In genomic region chr19:45825917-45826893, GRCh38 we compare ENCODE assay signal across 35 cellular contexts. TPM values are rescaled to one million over a fixed set of nuclear protein-coding genes. Genes with fewer than 3 reads are reported as not detected.
"Had no signal": no experiment of that assay in that cellular context is flagged by ENCODE, and none has a peak within 500 bp of the region (broad histone marks: within the 10 kb centered on the region; RNA-seq: fewer than 3 reads in every experiment).

No MANE protein-coding gene starts in this region.

- H3K4me3 Mint-ChIP-seq: activated naive CD4-positive, alpha-beta T cell treated with anti-CD3 and anti-CD28 coated beads, Interleukin-2, amount 10 ng/mL, durations not matched to agents 7 days and 5 days; activated T-helper 1 cell treated with anti-CD3 and anti-CD28 coated beads, Interleukin-12 subunit alpha, Interleukin-12 subunit beta, Interleukin-2, Interleukin-4 antibody, amounts not matched to agents 30 ng/mL and 10 ng/mL and 1 ng/mL, durations not matched to agents 14 hours and 24 hours and 36 hours; brain; immature natural killer cell; naive thymus-derived CD8-positive, alpha-beta T cell; stimulated activated memory B cell treated with anti-CD40 and anti-IgM and Interleukin-4, amounts not matched to agents 10 μg/mL and 1 μg/mL and 100 μg/mL, for 72 hours had no signal

- H3K9me3 Mint-ChIP-seq: activated naive CD4-positive, alpha-beta T cell treated with anti-CD3 and anti-CD28 coated beads, Interleukin-2, amount 10 ng/mL, durations not matched to agents 7 days and 5 days; activated naive CD8-positive, alpha-beta T cell treated with anti-CD3 and anti-CD28 coated beads, Interleukin-2, amount 10 ng/mL, durations not matched to agents 7 days and 5 days; activated T-helper 1 cell treated with anti-CD3 and anti-CD28 coated beads, Interleukin-12 subunit alpha, Interleukin-12 subunit beta, Interleukin-2, Interleukin-4 antibody, amounts not matched to agents 30 ng/mL and 10 ng/mL and 1 ng/mL, durations not matched to agents 14 hours and 24 hours and 36 hours; brain; immature natural killer cell; naive thymus-derived CD8-positive, alpha-beta T cell; stimulated activated memory B cell treated with anti-CD40 and anti-IgM and Interleukin-4, amounts not matched to agents 10 μg/mL and 1 μg/mL and 100 μg/mL, for 72 hours had no signal

- H3K27ac ChIP-seq: ascending aorta, coronary artery, heart left ventricle, ovary, psoas muscle, sigmoid colon, thyroid gland, upper lobe of left lung, vagina had no signal

- ATAC-seq: heart left ventricle; naive thymus-derived CD8-positive, alpha-beta T cell; psoas muscle; stimulated activated memory B cell treated with anti-CD40 and anti-IgM and Interleukin-4, amounts not matched to agents 10 μg/mL and 1 μg/mL and 100 μg/mL, for 72 hours had no signal

- H3K4me1 Mint-ChIP-seq: brain; immature natural killer cell; stimulated activated memory B cell treated with anti-CD40 and anti-IgM and Interleukin-4, amounts not matched to agents 10 μg/mL and 1 μg/mL and 100 μg/mL, for 72 hours had no signal

- H3K36me3 ChIP-seq: ovary had no signal

- H3K27me3 ChIP-seq: ascending aorta, cardiac muscle cell, dorsolateral prefrontal cortex, heart left ventricle, ovary, sigmoid colon, stomach, thyroid gland, upper lobe of left lung, vagina had no signal

- DNase-seq: activated CD4-positive, alpha-beta T cell treated with anti-CD3 and anti-CD28 coated beads for 4 hours; activated CD4-positive, alpha-beta T cell treated with anti-CD3 and anti-CD28 coated beads, Interleukin-2, amount 50 U/mL, for 4 hours; activated CD4-positive, CD25-positive, alpha-beta regulatory T cell; activated effector memory CD4-positive, alpha-beta T cell treated with anti-CD3 and anti-CD28 coated beads, Interleukin-2, amount 50 U/mL, for 16 hours; activated naive CD4-positive, alpha-beta T cell treated with anti-CD3 and anti-CD28 coated beads, Interleukin-2, amount 10 ng/mL, durations not matched to agents 7 days and 5 days; activated naive CD8-positive, alpha-beta T cell treated with anti-CD3 and anti-CD28 coated beads, Interleukin-2, amount 10 ng/mL, durations not matched to agents 7 days and 5 days; activated T-cell treated with anti-CD3 and anti-CD28 coated beads for 4 hours; cerebellar nuclear complex; dorsolateral prefrontal cortex; effector memory CD4-positive, alpha-beta T cell; erythroblast; hypothalamus; immature natural killer cell; naive thymus-derived CD8-positive, alpha-beta T cell; ovary; sigmoid colon; small intestine; stimulated activated CD4-positive, alpha-beta T cell treated with anti-CD3 and anti-CD28 coated beads, Interleukin-4, amount 100 ng/mL, for 24 hours; stomach; T-helper 2 cell; thyroid gland had no signal

- H3K4me3 ChIP-seq: ascending aorta, cardiac muscle cell, coronary artery, dorsolateral prefrontal cortex, heart left ventricle, ovary, psoas muscle, sigmoid colon, stomach, thyroid gland, upper lobe of left lung, vagina had no signal

- H3K4me1 ChIP-seq: ascending aorta, thyroid gland, upper lobe of left lung, vagina had no signal

- H3K27me3 Mint-ChIP-seq: activated naive CD4-positive, alpha-beta T cell treated with anti-CD3 and anti-CD28 coated beads, Interleukin-2, amount 10 ng/mL, durations not matched to agents 7 days and 5 days; activated naive CD8-positive, alpha-beta T cell treated with anti-CD3 and anti-CD28 coated beads, Interleukin-2, amount 10 ng/mL, durations not matched to agents 7 days and 5 days; brain; naive thymus-derived CD8-positive, alpha-beta T cell; stimulated activated memory B cell treated with anti-CD40 and anti-IgM and Interleukin-4, amounts not matched to agents 10 μg/mL and 1 μg/mL and 100 μg/mL, for 72 hours had no signal

- H3K27ac Mint-ChIP-seq: activated T-helper 1 cell treated with anti-CD3 and anti-CD28 coated beads, Interleukin-12 subunit alpha, Interleukin-12 subunit beta, Interleukin-2, Interleukin-4 antibody, amounts not matched to agents 30 ng/mL and 10 ng/mL and 1 ng/mL, durations not matched to agents 14 hours and 24 hours and 36 hours; stimulated activated memory B cell treated with anti-CD40 and anti-IgM and Interleukin-4, amounts not matched to agents 10 μg/mL and 1 μg/mL and 100 μg/mL, for 72 hours had no signal

- H3K9me3 ChIP-seq: ascending aorta, heart left ventricle, ovary, psoas muscle, sigmoid colon, stomach, thyroid gland, upper lobe of left lung, vagina had no signal

RNA-seq across cellular contexts. Expression of gene RSPH6A, which starts 11.1 kb away (rescaled TPM):
- total RNA-seq: ascending aorta, heart left ventricle, kidney epithelial cell, lower leg skin, sigmoid colon, vagina had no signal
- polyA plus RNA-seq: fibroblast of lung; heart left ventricle; immature natural killer cell; naive thymus-derived CD8-positive, alpha-beta T cell; ovary; stomach had no signal

RNA-seq across cellular contexts. Expression of gene FOXA3, which starts 37.9 kb away (rescaled TPM):
- total RNA-seq: activated naive CD8-positive, alpha-beta T cell treated with anti-CD3 and anti-CD28 coated beads, Interleukin-2, amount 10 ng/mL, durations not matched to agents 7 days and 5 days; ascending aorta; fibroblast of lung; fibroblast of villous mesenchyme; heart left ventricle; naive thymus-derived CD8-positive, alpha-beta T cell; psoas muscle; thyroid gland; vagina had no signal
- polyA plus RNA-seq: fibroblast of lung; immature natural killer cell; naive thymus-derived CD8-positive, alpha-beta T cell had no signal
